ENCODE assay signal across 15 cellular contexts in the genomic region with DNA sequence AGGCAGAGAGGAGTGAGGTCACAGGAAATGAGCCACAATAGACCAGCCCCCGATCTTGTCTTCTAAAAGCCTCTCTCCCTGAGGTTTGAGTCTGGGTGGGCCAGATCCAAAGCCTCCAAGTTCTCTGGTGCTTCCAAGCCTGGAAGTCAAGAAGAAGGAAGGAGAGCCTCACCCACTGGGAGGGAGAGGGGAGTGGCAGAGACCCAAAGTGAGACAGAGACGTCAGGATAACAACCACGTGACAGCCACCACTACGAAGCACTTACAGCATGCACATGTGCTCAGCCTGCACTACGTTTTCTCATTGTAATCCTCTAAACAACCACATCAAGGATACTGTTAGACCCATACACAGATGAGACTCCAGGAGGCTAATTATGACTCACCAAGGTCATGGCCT.
A peak's percentile ranks its signal among the peaks of the same experiment; 100 is the strongest.
DNase-seq lines count a peak whose midpoint lies in the region; ATAC-seq and TF ChIP-seq lines count a peak whose summit lies in the region.
"Had no signal": no experiment of that assay in that cellular context is flagged by ENCODE, and none has a peak within 500 bp of the region (broad histone marks: within the 10 kb centered on the region; RNA-seq: fewer than 3 reads in every experiment).

No MANE protein-coding gene starts in this region.

- no peak overlapping the region for H3K27ac ChIP-seq in A673 (ENCODE audit: low read depth, low read length, poor library complexity, severe bottlenecking)
- H3K27ac ChIP-seq in HEK293 (ENCODE audit: extremely low read depth, low read depth, low read length) = no peak overlapping the region

- no peaks in the 10 kb centered on the region for H3K9me3 Mint-ChIP-seq in activated CD8-positive, alpha-beta T cell treated with anti-CD3 and anti-CD28 coated beads, Interleukin-2, amount 10 ng/mL, durations not matched to agents 7 days and 5 days (ENCODE audit: insufficient read depth)
- no peaks in the 10 kb centered on the region for H3K9me3 Mint-ChIP-seq in activated T-cell treated with anti-CD3 and anti-CD28 coated beads, Interleukin-2, amount 50 U/mL, for 4 hours
- H3K9me3 Mint-ChIP-seq: activated B cell treated with CpG ODN at 0.5 μM for 24 hours had no signal

- DNase-seq in A673 (ENCODE audit: low spot score) (peak; percentile 51), glomerular visceral epithelial cell (ENCODE audit: extremely low spot score) (peak; percentile 55), GM19238 (ENCODE audit: insufficient read length, low spot score) (no peak)
- no peak for DNase-seq in activated CD8-positive, alpha-beta T cell treated with anti-CD3 and anti-CD28 coated beads, Interleukin-2, amount 10 ng/mL, durations not matched to agents 7 days and 5 days
- DNase-seq in activated T-cell treated with anti-CD3 and anti-CD28 coated beads, Interleukin-2, amount 50 U/mL, for 4 hours = no peak
- DNase-seq: activated B cell treated with CpG ODN at 0.5 μM for 24 hours; activated effector memory CD4-positive, alpha-beta T cell treated with anti-CD3 and anti-CD28 coated beads, Interleukin-2, amount 50 U/mL, for 16 hours; dermis blood vessel endothelial cell; GDM1; midbrain; NCI-H446; Right ventricle myocardium superior had no signal

- peak; percentile 49 for ATAC-seq in activated CD8-positive, alpha-beta T cell treated with anti-CD3 and anti-CD28 coated beads, Interleukin-2, amount 10 ng/mL, durations not matched to agents 7 days and 5 days
- no peak for ATAC-seq in HG03432 (IDR thresholded peaks at IDR 0.05; ENCODE audit: unreplicated experiment)
- no peak for ATAC-seq in HG03159 (IDR thresholded peaks at IDR 0.05; ENCODE audit: unreplicated experiment)
- no peak for ATAC-seq in activated T-cell treated with anti-CD3 and anti-CD28 coated beads, Interleukin-2, amount 50 U/mL, for 4 hours

- CTCF ChIA-PET in A673 (lab: Charles Lee) (no interaction called here), HEK293 (lab: Yijun Ruan, JAX) (interaction anchor here (0.6 to 4.8 kb wide), 3 partner anchors 9 to 175 kb away, joined by 3 to 40 read pairs (median 3); no protein-coding TSS in a partner anchor)
- CTCF ChIA-PET in activated CD8-positive, alpha-beta T cell treated with anti-CD3 and anti-CD28 coated beads, Interleukin-2, amount 10 ng/mL, durations not matched to agents 7 days and 5 days (lab: Charles Lee) = interaction anchor here (1.5 kb wide), 1 partner anchor 9 kb away, joined by 3 read pairs; no protein-coding TSS in a partner anchor

- no peaks in the 10 kb centered on the region for H3K36me3 Mint-ChIP-seq in activated CD8-positive, alpha-beta T cell treated with anti-CD3 and anti-CD28 coated beads, Interleukin-2, amount 10 ng/mL, durations not matched to agents 7 days and 5 days (ENCODE audit: low read depth)
- no peaks in the 10 kb centered on the region for H3K36me3 Mint-ChIP-seq in activated T-cell treated with anti-CD3 and anti-CD28 coated beads, Interleukin-2, amount 50 U/mL, for 4 hours (ENCODE audit: insufficient read depth)

- peaks cover 2% of the 10 kb centered on the region for H3K4me1 Mint-ChIP-seq in activated CD8-positive, alpha-beta T cell treated with anti-CD3 and anti-CD28 coated beads, Interleukin-2, amount 10 ng/mL, durations not matched to agents 7 days and 5 days (ENCODE audit: low read depth)
- H3K4me1 Mint-ChIP-seq in activated T-cell treated with anti-CD3 and anti-CD28 coated beads, Interleukin-2, amount 50 U/mL, for 4 hours (ENCODE audit: low read depth) = no peaks in the 10 kb centered on the region
- H3K4me1 Mint-ChIP-seq: activated B cell treated with CpG ODN at 0.5 μM for 24 hours had no signal

- H3K4me1 ChIP-seq in A673 (ENCODE audit: insufficient read depth, low read length, poor library complexity, severe bottlenecking) (peaks cover 15% of the 10 kb centered on the region), HEK293 (ENCODE audit: control insufficient read depth, insufficient read depth, low read length) (no peaks in the 10 kb centered on the region)

- no TSS peak for BruUV-seq in A673 (replicated peaks; lab: Mats Ljungman, UMichigan)

- intact Hi-C loops in A673 (cut with micrococcal nuclease; ENCODE audit: unreplicated experiment) = no loop called here

- H3K4me3 ChIP-seq in A673 (ENCODE audit: low read depth, low read length, poor library complexity, severe bottlenecking) (no peak overlapping the region), HEK293 (ENCODE audit: low read depth, low read length) (no peak overlapping the region)

- no peaks in the 10 kb centered on the region for H3K27me3 Mint-ChIP-seq in activated CD8-positive, alpha-beta T cell treated with anti-CD3 and anti-CD28 coated beads, Interleukin-2, amount 10 ng/mL, durations not matched to agents 7 days and 5 days (ENCODE audit: low read depth)
- H3K27me3 Mint-ChIP-seq in activated T-cell treated with anti-CD3 and anti-CD28 coated beads, Interleukin-2, amount 50 U/mL, for 4 hours (ENCODE audit: low read depth) = peaks cover 5% of the 10 kb centered on the region

- H3K27ac Mint-ChIP-seq in activated CD8-positive, alpha-beta T cell treated with anti-CD3 and anti-CD28 coated beads, Interleukin-2, amount 10 ng/mL, durations not matched to agents 7 days and 5 days = no peak overlapping the region
- H3K27ac Mint-ChIP-seq: activated B cell treated with CpG ODN at 0.5 μM for 24 hours had no signal

- TF ChIP-seq CTCF in A673 (conservative IDR thresholded peaks at IDR 0.05; ENCODE audit: low read depth, low read length) (no peak), HEK293 (tag by site-specific recombination; IDR thresholded peaks at IDR 0.05) (no peak)

- H3K9me3 ChIP-seq in A673 (ENCODE audit: low read depth, low read length, poor library complexity, severe bottlenecking) (no peaks in the 10 kb centered on the region), HEK293 (ENCODE audit: control insufficient read depth, insufficient read depth, low read depth, low read length) (no peaks in the 10 kb centered on the region)

- POLR2A ChIA-PET in A673 (lab: Charles Lee; ENCODE audit: low non-redundant PET) (no interaction called here), HEK293 (lab: Yijun Ruan, JAX) (no interaction called here)
- POLR2A ChIA-PET in activated CD8-positive, alpha-beta T cell treated with anti-CD3 and anti-CD28 coated beads, Interleukin-2, amount 10 ng/mL, durations not matched to agents 7 days and 5 days (lab: Charles Lee) = no interaction called here

- H3K36me3 ChIP-seq in A673 (ENCODE audit: insufficient read depth, low read length, poor library complexity, severe bottlenecking) (no peaks in the 10 kb centered on the region), HEK293 (ENCODE audit: control insufficient read depth in 2 of 2, insufficient read depth in 1 of 2, low read length in 2 of 2) (no peaks in the 10 kb centered on the region)

- H3K4me3 Mint-ChIP-seq in activated CD8-positive, alpha-beta T cell treated with anti-CD3 and anti-CD28 coated beads, Interleukin-2, amount 10 ng/mL, durations not matched to agents 7 days and 5 days = no peak overlapping the region
- H3K4me3 Mint-ChIP-seq in activated T-cell treated with anti-CD3 and anti-CD28 coated beads, Interleukin-2, amount 50 U/mL, for 4 hours = no peak overlapping the region
- H3K4me3 Mint-ChIP-seq: activated B cell treated with CpG ODN at 0.5 μM for 24 hours had no signal

- H3K27me3 ChIP-seq in A673 (replicated peaks; ENCODE audit: insufficient read depth, low read depth, low read length, poor library complexity) = no peaks in the 10 kb centered on the region

TF ChIP-seq in HEK293, 187 proteins besides CTCF, POLR2A, EP300 and RAD21 (continues in another document):
- TF ChIP-seq ZNF266 (tag by site-specific recombination; IDR thresholded peaks at IDR 0.05; ENCODE audit: low read depth) (no peak), SP2 (tag by site-specific recombination; IDR thresholded peaks at IDR 0.05) (peak; percentile 41; the same call in 1 of the 2 replicates), ZFP69B (tag by site-specific recombination; IDR thresholded peaks at IDR 0.05) (no peak), GLIS1 (tag by site-specific recombination; IDR thresholded peaks at IDR 0.05) (peak; percentile 89)
- TF ChIP-seq, protein P1, sequence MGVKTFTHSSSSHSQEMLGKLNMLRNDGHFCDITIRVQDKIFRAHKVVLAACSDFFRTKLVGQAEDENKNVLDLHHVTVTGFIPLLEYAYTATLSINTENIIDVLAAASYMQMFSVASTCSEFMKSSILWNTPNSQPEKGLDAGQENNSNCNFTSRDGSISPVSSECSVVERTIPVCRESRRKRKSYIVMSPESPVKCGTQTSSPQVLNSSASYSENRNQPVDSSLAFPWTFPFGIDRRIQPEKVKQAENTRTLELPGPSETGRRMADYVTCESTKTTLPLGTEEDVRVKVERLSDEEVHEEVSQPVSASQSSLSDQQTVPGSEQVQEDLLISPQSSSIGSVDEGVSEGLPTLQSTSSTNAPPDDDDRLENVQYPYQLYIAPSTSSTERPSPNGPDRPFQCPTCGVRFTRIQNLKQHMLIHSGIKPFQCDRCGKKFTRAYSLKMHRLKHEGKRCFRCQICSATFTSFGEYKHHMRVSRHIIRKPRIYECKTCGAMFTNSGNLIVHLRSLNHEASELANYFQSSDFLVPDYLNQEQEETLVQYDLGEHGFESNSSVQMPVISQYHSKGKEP (tag by site-specific recombination; IDR thresholded peaks at IDR 0.05) = no peak
- TF ChIP-seq, protein P2, sequence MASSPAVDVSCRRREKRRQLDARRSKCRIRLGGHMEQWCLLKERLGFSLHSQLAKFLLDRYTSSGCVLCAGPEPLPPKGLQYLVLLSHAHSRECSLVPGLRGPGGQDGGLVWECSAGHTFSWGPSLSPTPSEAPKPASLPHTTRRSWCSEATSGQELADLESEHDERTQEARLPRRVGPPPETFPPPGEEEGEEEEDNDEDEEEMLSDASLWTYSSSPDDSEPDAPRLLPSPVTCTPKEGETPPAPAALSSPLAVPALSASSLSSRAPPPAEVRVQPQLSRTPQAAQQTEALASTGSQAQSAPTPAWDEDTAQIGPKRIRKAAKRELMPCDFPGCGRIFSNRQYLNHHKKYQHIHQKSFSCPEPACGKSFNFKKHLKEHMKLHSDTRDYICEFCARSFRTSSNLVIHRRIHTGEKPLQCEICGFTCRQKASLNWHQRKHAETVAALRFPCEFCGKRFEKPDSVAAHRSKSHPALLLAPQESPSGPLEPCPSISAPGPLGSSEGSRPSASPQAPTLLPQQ (tag by site-specific recombination; IDR thresholded peaks at IDR 0.05) = no peak
- TF ChIP-seq, protein P3, sequence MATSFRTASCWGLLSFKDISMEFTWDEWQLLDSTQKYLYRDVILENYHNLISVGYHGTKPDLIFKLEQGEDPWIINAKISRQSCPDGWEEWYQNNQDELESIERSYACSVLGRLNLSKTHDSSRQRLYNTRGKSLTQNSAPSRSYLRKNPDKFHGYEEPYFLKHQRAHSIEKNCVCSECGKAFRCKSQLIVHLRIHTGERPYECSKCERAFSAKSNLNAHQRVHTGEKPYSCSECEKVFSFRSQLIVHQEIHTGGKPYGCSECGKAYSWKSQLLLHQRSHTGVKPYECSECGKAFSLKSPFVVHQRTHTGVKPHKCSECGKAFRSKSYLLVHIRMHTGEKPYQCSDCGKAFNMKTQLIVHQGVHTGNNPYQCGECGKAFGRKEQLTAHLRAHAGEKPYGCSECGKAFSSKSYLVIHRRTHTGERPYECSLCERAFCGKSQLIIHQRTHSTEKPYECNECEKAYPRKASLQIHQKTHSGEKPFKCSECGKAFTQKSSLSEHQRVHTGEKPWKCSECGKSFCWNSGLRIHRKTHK (tag by site-specific recombination; IDR thresholded peaks at IDR 0.05) = no peak

Comparison
In these comparisons a context has a peak if more than half of its experiments do, and no peak if none do; other contexts are left out.
1. DNase-seq: peak in A673 (single experiment) and glomerular visceral epithelial cell (single experiment); none in activated CD8-positive, alpha-beta T cell treated with anti-CD3 and anti-CD28 coated beads, Interleukin-2, amount 10 ng/mL, durations not matched to agents 7 days and 5 days (single experiment), GM19238 (single experiment) and activated T-cell treated with anti-CD3 and anti-CD28 coated beads, Interleukin-2, amount 50 U/mL, for 4 hours (single experiment).